In genomic region chr2:112181571-112182290, GRCh38 we compare ENCODE assay signal across 8 cellular contexts.
DNase-seq lines count a peak whose midpoint lies in the region; ATAC-seq and TF ChIP-seq lines count a peak whose summit lies in the region.

No MANE protein-coding gene starts in this region.

- no peak for TF ChIP-seq CTCF in tibial artery (IDR thresholded peaks at IDR 0.05)

- no peak overlapping the region for H3K27ac ChIP-seq in tibial artery

- H3K27me3 ChIP-seq in HAP-1 (ENCODE audit: low read depth) (no peaks in the 10 kb centered on the region), tibial artery (peaks cover 0 to 9% of the 10 kb centered on the region in 2 donors)

- ATAC-seq in GM21447 (IDR thresholded peaks at IDR 0.05; ENCODE audit: unreplicated experiment) = no peak

- no peaks in the 10 kb centered on the region for H3K9me3 ChIP-seq in HAP-1
- H3K9me3 ChIP-seq in tibial artery = peaks cover 0 to 3% (median 0%) of the 10 kb centered on the region in 3 donors

- no peak overlapping the region for H3K4me3 ChIP-seq in HAP-1
- H3K4me3 ChIP-seq in tibial artery = no peak overlapping the region

- DNase-seq in NCI-H1436 (lab: John Stamatoyannopoulos, UW) = peak; percentile 22
- DNase-seq in NCI-H1436 treated with DMSO at 0.1 percent for 48 hours (lab: John Stamatoyannopoulos, UW) = no peak
- peak; percentile 71 for DNase-seq in activated CD8-positive, alpha-beta memory T cell treated with anti-CD3 and anti-CD28 coated beads, Interleukin-2, amount 50 U/mL, for 48 hours
- peak; percentile 73 for DNase-seq in iPS-NIHi11 (ENCODE audit: low spot score)
- DNase-seq in stimulated activated naive CD4-positive, alpha-beta T cell treated with Interleukin-2 at 50 U/mL for 16 hours (lab: John Stamatoyannopoulos, UW) = peak; percentile 62
- DNase-seq in HAP-1 (ENCODE audit: low spot score in 2 of 2) = no peak
- no peak for DNase-seq in tibial artery

- intact Hi-C loops in tibial artery (cut with DNase I; ENCODE audit: low total_unique reads) = no loop called here

- in situ Hi-C loops in HAP-1 (cut with MboI; ENCODE audit: low sequenced_read_pairs) = no loop called here

- H3K4me1 ChIP-seq in HAP-1 (no peaks in the 10 kb centered on the region), tibial artery (no peaks in the 10 kb centered on the region)

- no peaks in the 10 kb centered on the region for H3K36me3 ChIP-seq in HAP-1 (replicated peaks)
- peaks cover 0 to 3% (median 0%) of the 10 kb centered on the region in 3 donors for H3K36me3 ChIP-seq in tibial artery

Comparison
In these comparisons a context has a peak if more than half of its experiments do, and no peak if none do; other contexts are left out.
1. DNase-seq: peak in NCI-H1436 (single experiment), activated CD8-positive, alpha-beta memory T cell treated with anti-CD3 and anti-CD28 coated beads, Interleukin-2, amount 50 U/mL, for 48 hours (single experiment), iPS-NIHi11 (single experiment) and stimulated activated naive CD4-positive, alpha-beta T cell treated with Interleukin-2 at 50 U/mL for 16 hours (single experiment); none in NCI-H1436 treated with DMSO at 0.1 percent for 48 hours (single experiment), HAP-1 (0 of 2) and tibial artery (0 of 2).